15 cellular contexts compared by ENCODE assay signal in the genomic region with DNA sequence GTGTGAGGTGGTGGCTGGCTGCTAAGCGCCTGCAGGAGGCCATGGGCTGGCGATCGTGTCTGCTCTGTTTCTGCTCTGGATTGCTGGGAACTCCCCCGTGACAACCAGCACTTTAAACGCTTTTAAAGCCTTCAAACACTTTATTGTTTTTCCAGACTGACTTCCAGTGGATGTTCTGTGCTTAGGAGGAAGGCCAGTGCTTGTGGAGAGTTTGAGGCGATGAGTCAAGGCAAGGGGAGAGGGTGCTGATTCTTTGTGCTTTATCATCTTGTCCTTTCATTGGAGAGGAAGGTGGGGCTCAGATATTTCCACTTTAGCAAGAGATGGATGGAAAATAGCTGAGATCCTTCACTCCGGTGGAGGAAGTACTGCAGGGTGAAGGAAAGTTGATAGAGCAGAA.
DNase-seq lines count a peak whose midpoint lies in the region; ATAC-seq and TF ChIP-seq lines count a peak whose summit lies in the region.
"Had no signal": no experiment of that assay in that cellular context is flagged by ENCODE, and none has a peak within 500 bp of the region (broad histone marks: within the 10 kb centered on the region; RNA-seq: fewer than 3 reads in every experiment).

No MANE protein-coding gene starts in this region.

- no peaks in the 10 kb centered on the region for H3K27me3 Mint-ChIP-seq in stimulated activated naive CD8-positive, alpha-beta T cell treated with anti-CD3 and anti-CD28 coated beads, Interleukin-15, Interleukin-2, amounts not matched to agents 100 ng/mL and 50 ng/mL, for 24 hours
- no peaks in the 10 kb centered on the region for H3K27me3 Mint-ChIP-seq in stimulated activated naive CD8-positive, alpha-beta T cell treated with anti-CD3 and anti-CD28 coated beads, Interleukin-15, amount 100 ng/mL, for 72 hours
- H3K27me3 Mint-ChIP-seq in activated naive CD8-positive, alpha-beta T cell treated with anti-CD3 and anti-CD28 coated beads for 36 hours: no peaks in the 10 kb centered on the region
- H3K27me3 Mint-ChIP-seq in stimulated activated naive B cell treated with anti-CD40 and anti-IgM and Interleukin-4, amounts not matched to agents 10 μg/mL and 1 μg/mL and 100 μg/mL, for 72 hours: no peaks in the 10 kb centered on the region
- H3K27me3 Mint-ChIP-seq in type B pancreatic cell: peaks cover 39% of the 10 kb centered on the region

- WGBS in upper lobe of left lung, 2 donors: 85 to 91% methylated on average over 7 of the region's 7 CpGs

- no peak for ATAC-seq in stimulated activated naive CD8-positive, alpha-beta T cell treated with anti-CD3 and anti-CD28 coated beads, Interleukin-15, amount 100 ng/mL, for 72 hours
- no peak for ATAC-seq in stimulated activated naive B cell treated with anti-CD40 and anti-IgM and Interleukin-4, amounts not matched to agents 10 μg/mL and 1 μg/mL and 100 μg/mL, for 72 hours (replicated peaks)
- ATAC-seq in upper lobe of left lung (ENCODE audit: low FRiP score in 2 of 2): no peak
- ATAC-seq: foreskin keratinocyte, K562 had no signal

- peaks cover 55% of the 10 kb centered on the region for H3K36me3 Mint-ChIP-seq in stimulated activated naive CD8-positive, alpha-beta T cell treated with anti-CD3 and anti-CD28 coated beads, Interleukin-15, Interleukin-2, amounts not matched to agents 100 ng/mL and 50 ng/mL, for 24 hours (ENCODE audit: low read depth)
- peaks cover 44% of the 10 kb centered on the region for H3K36me3 Mint-ChIP-seq in activated naive CD8-positive, alpha-beta T cell treated with anti-CD3 and anti-CD28 coated beads for 36 hours
- peaks cover 56 to 79% of the 10 kb centered on the region in 2 donors for H3K36me3 Mint-ChIP-seq in stimulated activated naive B cell treated with anti-CD40 and anti-IgM and Interleukin-4, amounts not matched to agents 10 μg/mL and 1 μg/mL and 100 μg/mL, for 72 hours
- peaks cover 30% of the 10 kb centered on the region for H3K36me3 Mint-ChIP-seq in type B pancreatic cell
- H3K36me3 Mint-ChIP-seq: brain had no signal

- no peak overlapping the region for H3K4me3 ChIP-seq in upper lobe of left lung
- H3K4me3 ChIP-seq: K562, SK-N-MC, suprapubic skin had no signal

- TF ChIP-seq CTCF in GM10266 (IDR thresholded peaks at IDR 0.05; ENCODE audit: control insufficient read depth, insufficient read depth, low read depth, missing control alignments) (no peak), upper lobe of left lung (IDR thresholded peaks at IDR 0.05) (no peak), type B pancreatic cell (conservative IDR thresholded peaks at IDR 0.05) (no peak)

- H3K36me3 ChIP-seq in upper lobe of left lung: peaks cover 0 to 75% (median 15%) of the 10 kb centered on the region in 4 donors

- no peak for TF ChIP-seq POLR2A in upper lobe of left lung (IDR thresholded peaks at IDR 0.05)

- peaks cover 8 to 21% (median 12%) of the 10 kb centered on the region in 4 donors for H3K4me1 ChIP-seq in upper lobe of left lung
- H3K4me1 ChIP-seq: foreskin keratinocyte had no signal

- peaks cover 42% of the 10 kb centered on the region for H3K4me1 Mint-ChIP-seq in stimulated activated naive CD8-positive, alpha-beta T cell treated with anti-CD3 and anti-CD28 coated beads, Interleukin-15, Interleukin-2, amounts not matched to agents 100 ng/mL and 50 ng/mL, for 24 hours (ENCODE audit: low read depth)
- peaks cover 49% of the 10 kb centered on the region for H3K4me1 Mint-ChIP-seq in stimulated activated naive CD8-positive, alpha-beta T cell treated with anti-CD3 and anti-CD28 coated beads, Interleukin-15, amount 100 ng/mL, for 72 hours
- H3K4me1 Mint-ChIP-seq in activated naive CD8-positive, alpha-beta T cell treated with anti-CD3 and anti-CD28 coated beads for 36 hours: peaks cover 28% of the 10 kb centered on the region
- H3K4me1 Mint-ChIP-seq in stimulated activated naive B cell treated with anti-CD40 and anti-IgM and Interleukin-4, amounts not matched to agents 10 μg/mL and 1 μg/mL and 100 μg/mL, for 72 hours: peaks cover 27 to 58% of the 10 kb centered on the region in 2 donors
- peaks cover 42% of the 10 kb centered on the region for H3K4me1 Mint-ChIP-seq in type B pancreatic cell (ENCODE audit: unreplicated experiment)

- H3K27ac ChIP-seq in upper lobe of left lung: no peak overlapping the region
- H3K27ac ChIP-seq: foreskin keratinocyte, SK-N-MC, suprapubic skin had no signal

- no peak overlapping the region for H3K4me3 Mint-ChIP-seq in stimulated activated naive CD8-positive, alpha-beta T cell treated with anti-CD3 and anti-CD28 coated beads, Interleukin-15, Interleukin-2, amounts not matched to agents 100 ng/mL and 50 ng/mL, for 24 hours
- no peak overlapping the region for H3K4me3 Mint-ChIP-seq in stimulated activated naive CD8-positive, alpha-beta T cell treated with anti-CD3 and anti-CD28 coated beads, Interleukin-15, amount 100 ng/mL, for 72 hours
- no peak overlapping the region for H3K4me3 Mint-ChIP-seq in activated naive CD8-positive, alpha-beta T cell treated with anti-CD3 and anti-CD28 coated beads for 36 hours
- no peak overlapping the region for H3K4me3 Mint-ChIP-seq in stimulated activated naive B cell treated with anti-CD40 and anti-IgM and Interleukin-4, amounts not matched to agents 10 μg/mL and 1 μg/mL and 100 μg/mL, for 72 hours
- no peak overlapping the region for H3K4me3 Mint-ChIP-seq in type B pancreatic cell
- H3K4me3 Mint-ChIP-seq: activated T-cell treated with anti-CD3 and anti-CD28 coated beads, Interleukin-2, amount 50 U/mL, for 4 hours had no signal

- H3K9me3 Mint-ChIP-seq in stimulated activated naive CD8-positive, alpha-beta T cell treated with anti-CD3 and anti-CD28 coated beads, Interleukin-15, Interleukin-2, amounts not matched to agents 100 ng/mL and 50 ng/mL, for 24 hours: no peaks in the 10 kb centered on the region
- H3K9me3 Mint-ChIP-seq in stimulated activated naive CD8-positive, alpha-beta T cell treated with anti-CD3 and anti-CD28 coated beads, Interleukin-15, amount 100 ng/mL, for 72 hours: no peaks in the 10 kb centered on the region
- H3K9me3 Mint-ChIP-seq in activated naive CD8-positive, alpha-beta T cell treated with anti-CD3 and anti-CD28 coated beads for 36 hours: no peaks in the 10 kb centered on the region
- peaks cover 2 to 3% of the 10 kb centered on the region in 2 donors for H3K9me3 Mint-ChIP-seq in stimulated activated naive B cell treated with anti-CD40 and anti-IgM and Interleukin-4, amounts not matched to agents 10 μg/mL and 1 μg/mL and 100 μg/mL, for 72 hours
- H3K9me3 Mint-ChIP-seq in type B pancreatic cell: no peaks in the 10 kb centered on the region
- H3K9me3 Mint-ChIP-seq: activated T-cell treated with anti-CD3 and anti-CD28 coated beads, Interleukin-2, amount 50 U/mL, for 4 hours had no signal

- H3K27ac Mint-ChIP-seq in stimulated activated naive CD8-positive, alpha-beta T cell treated with anti-CD3 and anti-CD28 coated beads, Interleukin-15, Interleukin-2, amounts not matched to agents 100 ng/mL and 50 ng/mL, for 24 hours: peak overlapping the region; percentile 34
- no peak overlapping the region for H3K27ac Mint-ChIP-seq in stimulated activated naive CD8-positive, alpha-beta T cell treated with anti-CD3 and anti-CD28 coated beads, Interleukin-15, amount 100 ng/mL, for 72 hours
- peak overlapping the region; percentile 11 for H3K27ac Mint-ChIP-seq in activated naive CD8-positive, alpha-beta T cell treated with anti-CD3 and anti-CD28 coated beads for 36 hours
- peak overlapping the region; percentile 75 for H3K27ac Mint-ChIP-seq in stimulated activated naive B cell treated with anti-CD40 and anti-IgM and Interleukin-4, amounts not matched to agents 10 μg/mL and 1 μg/mL and 100 μg/mL, for 72 hours
- H3K27ac Mint-ChIP-seq in type B pancreatic cell: no peak overlapping the region

- no peak for TF ChIP-seq EP300 in upper lobe of left lung (IDR thresholded peaks at IDR 0.05)

- H3K27me3 ChIP-seq in upper lobe of left lung: no peaks in the 10 kb centered on the region

- H3K9me3 ChIP-seq in upper lobe of left lung: no peaks in the 10 kb centered on the region
- H3K9me3 ChIP-seq: suprapubic skin had no signal

- no peak for DNase-seq in stimulated activated naive CD8-positive, alpha-beta T cell treated with anti-CD3 and anti-CD28 coated beads, Interleukin-15, amount 100 ng/mL, for 72 hours
- DNase-seq in activated naive CD8-positive, alpha-beta T cell treated with anti-CD3 and anti-CD28 coated beads for 36 hours: no peak
- DNase-seq in left kidney (ENCODE audit: low read depth, low spot score) (peak; percentile 19), GM10266 (ENCODE audit: extremely low spot score) (no peak), upper lobe of left lung (no peak), type B pancreatic cell (ENCODE audit: extremely low spot score, unreplicated experiment) (no peak)
- DNase-seq in stimulated activated naive B cell treated with anti-CD40 and anti-IgM and Interleukin-4, amounts not matched to agents 10 μg/mL and 1 μg/mL and 100 μg/mL, for 72 hours: no peak
- DNase-seq: foreskin keratinocyte, NCI-H446 treated with DMSO at 0.1 percent for 48 hours had no signal

Comparison
In these comparisons a context has a peak if more than half of its experiments do, and no peak if none do; other contexts are left out.
1. H3K27ac Mint-ChIP-seq: peak in stimulated activated naive CD8-positive, alpha-beta T cell treated with anti-CD3 and anti-CD28 coated beads, Interleukin-15, Interleukin-2, amounts not matched to agents 100 ng/mL and 50 ng/mL, for 24 hours (single experiment), activated naive CD8-positive, alpha-beta T cell treated with anti-CD3 and anti-CD28 coated beads for 36 hours (single experiment) and stimulated activated naive B cell treated with anti-CD40 and anti-IgM and Interleukin-4, amounts not matched to agents 10 μg/mL and 1 μg/mL and 100 μg/mL, for 72 hours (single experiment); none in stimulated activated naive CD8-positive, alpha-beta T cell treated with anti-CD3 and anti-CD28 coated beads, Interleukin-15, amount 100 ng/mL, for 72 hours (0 of 2) and type B pancreatic cell (single experiment).